ENCODE assay signal across 8 cellular contexts in the genomic region with DNA sequence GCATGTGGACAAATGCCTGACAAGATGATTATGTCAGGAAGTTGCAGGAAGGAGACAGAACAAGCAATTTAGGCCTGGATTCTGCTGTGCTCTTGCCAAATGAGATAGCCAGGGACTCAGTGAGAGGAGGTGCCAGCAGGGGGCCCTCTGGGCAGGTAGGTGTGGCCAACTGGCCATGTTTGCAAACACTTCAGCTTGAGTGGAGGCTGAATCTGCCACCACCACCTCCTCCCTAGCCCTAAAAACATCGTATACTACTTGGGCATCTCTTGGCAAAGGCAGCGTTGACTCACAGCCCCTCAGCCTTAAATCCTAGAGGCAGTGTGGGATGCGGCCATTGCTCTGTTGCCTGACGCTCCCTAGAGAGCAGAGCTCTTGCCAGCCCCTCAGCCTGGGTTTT.
DNase-seq lines count a peak whose midpoint lies in the region; ATAC-seq and TF ChIP-seq lines count a peak whose summit lies in the region.

No MANE protein-coding gene starts in this region.

- peaks cover 5% of the 10 kb centered on the region for H3K4me1 Mint-ChIP-seq in HFFc6 (ENCODE audit: low read depth)
- no peaks in the 10 kb centered on the region for H3K4me1 Mint-ChIP-seq in activated T-cell treated with anti-CD3 and anti-CD28 coated beads, Interleukin-2, amount 50 U/mL, for 4 hours (ENCODE audit: low read depth)

- H3K4me3 ChIP-seq in suprapubic skin = no peak overlapping the region

- 80% methylated on average over 3 of the region's 4 CpGs for WGBS in suprapubic skin

- H3K27ac Mint-ChIP-seq in HFFc6 = no peak overlapping the region

- H3K4me3 Mint-ChIP-seq in HFFc6 = no peak overlapping the region
- no peak overlapping the region for H3K4me3 Mint-ChIP-seq in activated T-cell treated with anti-CD3 and anti-CD28 coated beads, Interleukin-2, amount 50 U/mL, for 4 hours

- no peaks in the 10 kb centered on the region for H3K36me3 ChIP-seq in suprapubic skin

- intact Hi-C loops in left cardiac atrium (cut with DNase I) = no loop called here

- no peak for TF ChIP-seq POLR2A in suprapubic skin (IDR thresholded peaks at IDR 0.05)

- no peak for TF ChIP-seq EP300 in suprapubic skin (IDR thresholded peaks at IDR 0.05)

- H3K27ac ChIP-seq in suprapubic skin = no peak overlapping the region

- peak; percentile 66 for TF ChIP-seq CTCF in HFFc6 (IDR thresholded peaks at IDR 0.05)
- TF ChIP-seq CTCF in suprapubic skin (IDR thresholded peaks at IDR 0.05) = no peak

- no peaks in the 10 kb centered on the region for H3K27me3 ChIP-seq in suprapubic skin

- DNase-seq in COR-L47 (lab: John Stamatoyannopoulos, UW) (peak; percentile 53), HFFc6 (peak; percentile 6), OCI-M1 (lab: John Stamatoyannopoulos, UW) (peak; percentile 67), left cardiac atrium (peak; percentile 43), 8988T (no peak), suprapubic skin (ENCODE audit: low spot score in 2 of 2) (no peak)
- no peak for DNase-seq in activated T-cell treated with anti-CD3 and anti-CD28 coated beads, Interleukin-2, amount 50 U/mL, for 4 hours

- H3K36me3 Mint-ChIP-seq in HFFc6 (ENCODE audit: low read depth) = no peaks in the 10 kb centered on the region
- H3K36me3 Mint-ChIP-seq in activated T-cell treated with anti-CD3 and anti-CD28 coated beads, Interleukin-2, amount 50 U/mL, for 4 hours (ENCODE audit: insufficient read depth) = no peaks in the 10 kb centered on the region

- H3K9me3 Mint-ChIP-seq in HFFc6 = no peaks in the 10 kb centered on the region
- peaks cover 2% of the 10 kb centered on the region for H3K9me3 Mint-ChIP-seq in activated T-cell treated with anti-CD3 and anti-CD28 coated beads, Interleukin-2, amount 50 U/mL, for 4 hours

- no peaks in the 10 kb centered on the region for H3K4me1 ChIP-seq in suprapubic skin

- no peaks in the 10 kb centered on the region for H3K9me3 ChIP-seq in suprapubic skin

- ATAC-seq in left cardiac atrium = peak; percentile 84 to 94
- ATAC-seq in HG02938 (IDR thresholded peaks at IDR 0.05; ENCODE audit: unreplicated experiment) = no peak
- no peak for ATAC-seq in activated T-cell treated with anti-CD3 and anti-CD28 coated beads, Interleukin-2, amount 50 U/mL, for 4 hours

- no peaks in the 10 kb centered on the region; the same call in 1 of the 2 replicates for H3K27me3 Mint-ChIP-seq in HFFc6 (ENCODE audit: insufficient read depth)
- no peaks in the 10 kb centered on the region for H3K27me3 Mint-ChIP-seq in activated T-cell treated with anti-CD3 and anti-CD28 coated beads, Interleukin-2, amount 50 U/mL, for 4 hours (ENCODE audit: low read depth)

Comparison
In these comparisons a context has a peak if more than half of its experiments do, and no peak if none do; other contexts are left out.
1. DNase-seq: peak in COR-L47 (single experiment), HFFc6 (single experiment), OCI-M1 (single experiment) and left cardiac atrium (single experiment); none in 8988T (single experiment), suprapubic skin (0 of 2) and activated T-cell treated with anti-CD3 and anti-CD28 coated beads, Interleukin-2, amount 50 U/mL, for 4 hours (single experiment).
2. ATAC-seq: peak in left cardiac atrium (2 of 2); none in HG02938 (single experiment) and activated T-cell treated with anti-CD3 and anti-CD28 coated beads, Interleukin-2, amount 50 U/mL, for 4 hours (0 of 2).